ENCODE assay signal across 10 cellular contexts in genomic region chr20:50303573-50304500, GRCh38.
DNase-seq lines count a peak whose midpoint lies in the region; ATAC-seq, FAIRE-seq and TF ChIP-seq lines count a peak whose summit lies in the region.
"Had no signal": no experiment of that assay in that cellular context is flagged by ENCODE, and none has a peak within 500 bp of the region (broad histone marks: within the 10 kb centered on the region; RNA-seq: fewer than 3 reads in every experiment).

No MANE protein-coding gene starts in this region.

- H3K23ac ChIP-seq in trophoblast cell (ENCODE audit: low read length), result no peak overlapping the region

- H4K91ac ChIP-seq in trophoblast cell (ENCODE audit: low read depth, low read length), result no peak overlapping the region

- intact Hi-C loops in right lobe of liver (cut with DNase I), result loop anchor here in 1 of 2 donors (10.0 kb wide), 1 partner anchor 161 kb away; no protein-coding TSS in a partner anchor

- no peak for TF ChIP-seq CTCF in brain (conservative IDR thresholded peaks at IDR 0.05)
- TF ChIP-seq CTCF in right lobe of liver (IDR thresholded peaks at IDR 0.05), result no peak
- TF ChIP-seq CTCF in GM13977 (IDR thresholded peaks at IDR 0.05; ENCODE audit: extremely low read depth, insufficient read depth, missing control alignments), result no peak

- DNase-seq in activated naive CD4-positive, alpha-beta T cell (lab: John Stamatoyannopoulos, UW), result no peak
- DNase-seq in right lobe of liver, result peak; percentile 82 to 90 (median 87)
- peak; percentile 57 for DNase-seq in urothelium cell line (ENCODE audit: low spot score)
- no peak for DNase-seq in GM13977 (ENCODE audit: low spot score)
- DNase-seq in trophoblast cell, result no peak
- no peak for DNase-seq in GM12892 (ENCODE audit: insufficient read length)
- DNase-seq: CD4-positive, CD25-positive, alpha-beta regulatory T cell had no signal

- peak overlapping the region; percentile 6 for H3K27ac Mint-ChIP-seq in activated naive CD4-positive, alpha-beta T cell treated with anti-CD3 and anti-CD28 coated beads, Interleukin-2, amount 50 U/mL, for 24 hours
- peak overlapping the region in 4 of 5 experiments; percentile 54 to 92 (median 86) for H3K27ac Mint-ChIP-seq in brain
- H3K27ac Mint-ChIP-seq: CD4-positive, CD25-positive, alpha-beta regulatory T cell had no signal

- H4K8ac ChIP-seq in trophoblast cell (ENCODE audit: low read depth, low read length), result no peak overlapping the region

- no peak overlapping the region for H2BK120ac ChIP-seq in trophoblast cell (ENCODE audit: insufficient read depth, low read length, poor library complexity)

- no peaks in the 10 kb centered on the region for H3K4me1 Mint-ChIP-seq in activated naive CD4-positive, alpha-beta T cell treated with anti-CD3 and anti-CD28 coated beads, Interleukin-2, amount 50 U/mL, for 24 hours
- peaks cover 43% of the 10 kb centered on the region for H3K4me1 Mint-ChIP-seq in brain
- H3K4me1 Mint-ChIP-seq: CD4-positive, CD25-positive, alpha-beta regulatory T cell had no signal

- no peak overlapping the region for H2AK5ac ChIP-seq in trophoblast cell (ENCODE audit: low read length)

- H3K4me1 ChIP-seq in right lobe of liver (peaks cover 0 to 56% (median 23%) of the 10 kb centered on the region in 4 donors), trophoblast cell (ENCODE audit: control insufficient read depth in 1 of 2, insufficient read depth in 2 of 2, low read length in 2 of 2) (peaks cover 10 to 17% of the 10 kb centered on the region in 2 experiments)

- no peak overlapping the region for H2BK12ac ChIP-seq in trophoblast cell (ENCODE audit: low read length)

- H2AFZ ChIP-seq in trophoblast cell (ENCODE audit: insufficient read depth, low read length, poor library complexity), result no peak overlapping the region

- TF ChIP-seq POLR2A in right lobe of liver (IDR thresholded peaks at IDR 0.05) (no peak), GM12892 (IDR thresholded peaks at IDR 0.05; ENCODE audit: low read depth, low read length) (no peak)

- peaks cover under 1% of the 10 kb centered on the region for H3K79me1 ChIP-seq in trophoblast cell (ENCODE audit: low read length)

- H3K9me3 ChIP-seq in right lobe of liver, result no peaks in the 10 kb centered on the region
- H3K9me3 ChIP-seq in trophoblast cell (ENCODE audit: insufficient read depth, low read depth, low read length), result peaks cover under 1% of the 10 kb centered on the region

- no peak overlapping the region for H2BK5ac ChIP-seq in trophoblast cell (ENCODE audit: low read depth, low read length, poor library complexity)

- H4K12ac ChIP-seq in trophoblast cell (ENCODE audit: low read depth, low read length), result no peak overlapping the region

- no peak overlapping the region for H3K4ac ChIP-seq in trophoblast cell (ENCODE audit: low read depth, low read length)

- no peaks in the 10 kb centered on the region for H3K79me2 ChIP-seq in trophoblast cell (ENCODE audit: control insufficient read depth, insufficient read depth, low read length, poor library complexity)

- H3K4me3 ChIP-seq in right lobe of liver (no peak overlapping the region), trophoblast cell (ENCODE audit: low read depth, low read length) (no peak overlapping the region)

- no peaks in the 10 kb centered on the region for H3K36me3 Mint-ChIP-seq in activated naive CD4-positive, alpha-beta T cell treated with anti-CD3 and anti-CD28 coated beads, Interleukin-2, amount 50 U/mL, for 24 hours
- H3K36me3 Mint-ChIP-seq in brain, result no peaks in the 10 kb centered on the region
- H3K36me3 Mint-ChIP-seq: CD4-positive, CD25-positive, alpha-beta regulatory T cell had no signal

- H3K27me3 Mint-ChIP-seq in activated naive CD4-positive, alpha-beta T cell treated with anti-CD3 and anti-CD28 coated beads, Interleukin-2, amount 50 U/mL, for 24 hours, result peaks cover 2% of the 10 kb centered on the region
- H3K27me3 Mint-ChIP-seq in brain, result peaks cover 15% of the 10 kb centered on the region

- in situ Hi-C loops in GM13977 (cut with MboI; ENCODE audit: low pct_unique_long_range_greater_than_20kb, low sequenced_read_pairs, unreplicated experiment), result no loop called here

- H3K27me3 ChIP-seq in right lobe of liver, result no peaks in the 10 kb centered on the region
- H3K27me3 ChIP-seq in trophoblast cell (ENCODE audit: insufficient read depth, low read length), result no peaks in the 10 kb centered on the region

- H3K27ac ChIP-seq in right lobe of liver, result peak overlapping the region; percentile 84 to 99 (median 91)
- no peak overlapping the region for H3K27ac ChIP-seq in trophoblast cell (ENCODE audit: low read depth, low read length)

- H3K9me3 Mint-ChIP-seq in activated naive CD4-positive, alpha-beta T cell treated with anti-CD3 and anti-CD28 coated beads, Interleukin-2, amount 50 U/mL, for 24 hours, result no peaks in the 10 kb centered on the region
- peaks cover 0 to 3% (median 0%) of the 10 kb centered on the region in 5 experiments for H3K9me3 Mint-ChIP-seq in brain
- H3K9me3 Mint-ChIP-seq: CD4-positive, CD25-positive, alpha-beta regulatory T cell had no signal

- H3K4me2 ChIP-seq in trophoblast cell (ENCODE audit: low read length), result no peak overlapping the region

- WGBS in right lobe of liver (ENCODE audit: insufficient coverage, low coverage, low lambda C conversion rate, missing lambda C conversion rate), result 39% methylated on average over 8 of the region's 11 CpGs
- no CpG with 5 or more reads among the region's 11 CpGs for WGBS in trophoblast cell (ENCODE audit: extremely low coverage, insufficient coverage, insufficient read length)

- H3K9ac ChIP-seq in trophoblast cell (ENCODE audit: low read length), result no peak overlapping the region

- peak in 1 of 4 donors; percentile 0 for ATAC-seq in right lobe of liver

- FAIRE-seq in urothelium cell line (lab: Jason Lieb, UNC) (no peak), GM12892 (lab: Jason Lieb, UNC) (no peak)
- FAIRE-seq: islet of Langerhans had no signal

- H3K36me3 ChIP-seq in right lobe of liver, result no peaks in the 10 kb centered on the region
- no peaks in the 10 kb centered on the region for H3K36me3 ChIP-seq in trophoblast cell (ENCODE audit: control insufficient read depth in 1 of 2, insufficient read depth in 2 of 2, low read length in 2 of 2)

- H3K18ac ChIP-seq in trophoblast cell (ENCODE audit: low read length), result no peak overlapping the region

- H3K14ac ChIP-seq in trophoblast cell (ENCODE audit: low read length), result no peak overlapping the region

- no peak overlapping the region for H3K4me3 Mint-ChIP-seq in activated naive CD4-positive, alpha-beta T cell treated with anti-CD3 and anti-CD28 coated beads, Interleukin-2, amount 50 U/mL, for 24 hours
- H3K4me3 Mint-ChIP-seq in brain, result peak overlapping the region in 2 of 5 experiments; percentile 22 to 47
- H3K4me3 Mint-ChIP-seq: CD4-positive, CD25-positive, alpha-beta regulatory T cell had no signal

Comparison
In these comparisons a context has a peak if more than half of its experiments do, and no peak if none do; other contexts are left out.
1. DNase-seq: peak in right lobe of liver (3 of 3) and urothelium cell line (single experiment); none in activated naive CD4-positive, alpha-beta T cell (0 of 4), GM13977 (single experiment), trophoblast cell (0 of 2) and GM12892 (single experiment).